In genomic region chr7:26061340-26062239, GRCh38 we compare ENCODE assay signal across 1 cellular context.
TF ChIP-seq lines count a peak whose summit lies in the region.

No MANE protein-coding gene starts in this region.

TF ChIP-seq in HepG2, 621 proteins besides CTCF, POLR2A, EP300 and RAD21 (continued from another document):
- TF ChIP-seq, protein P1, sequence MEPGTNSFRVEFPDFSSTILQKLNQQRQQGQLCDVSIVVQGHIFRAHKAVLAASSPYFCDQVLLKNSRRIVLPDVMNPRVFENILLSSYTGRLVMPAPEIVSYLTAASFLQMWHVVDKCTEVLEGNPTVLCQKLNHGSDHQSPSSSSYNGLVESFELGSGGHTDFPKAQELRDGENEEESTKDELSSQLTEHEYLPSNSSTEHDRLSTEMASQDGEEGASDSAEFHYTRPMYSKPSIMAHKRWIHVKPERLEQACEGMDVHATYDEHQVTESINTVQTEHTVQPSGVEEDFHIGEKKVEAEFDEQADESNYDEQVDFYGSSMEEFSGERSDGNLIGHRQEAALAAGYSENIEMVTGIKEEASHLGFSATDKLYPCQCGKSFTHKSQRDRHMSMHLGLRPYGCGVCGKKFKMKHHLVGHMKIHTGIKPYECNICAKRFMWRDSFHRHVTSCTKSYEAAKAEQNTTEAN (CRISPR knock-in tag; conservative IDR thresholded peaks at IDR 0.05) = no peak
- no peak for TF ChIP-seq CBX1 (IDR thresholded peaks at IDR 0.05; ENCODE audit: low read depth)
- TF ChIP-seq, protein P2, sequence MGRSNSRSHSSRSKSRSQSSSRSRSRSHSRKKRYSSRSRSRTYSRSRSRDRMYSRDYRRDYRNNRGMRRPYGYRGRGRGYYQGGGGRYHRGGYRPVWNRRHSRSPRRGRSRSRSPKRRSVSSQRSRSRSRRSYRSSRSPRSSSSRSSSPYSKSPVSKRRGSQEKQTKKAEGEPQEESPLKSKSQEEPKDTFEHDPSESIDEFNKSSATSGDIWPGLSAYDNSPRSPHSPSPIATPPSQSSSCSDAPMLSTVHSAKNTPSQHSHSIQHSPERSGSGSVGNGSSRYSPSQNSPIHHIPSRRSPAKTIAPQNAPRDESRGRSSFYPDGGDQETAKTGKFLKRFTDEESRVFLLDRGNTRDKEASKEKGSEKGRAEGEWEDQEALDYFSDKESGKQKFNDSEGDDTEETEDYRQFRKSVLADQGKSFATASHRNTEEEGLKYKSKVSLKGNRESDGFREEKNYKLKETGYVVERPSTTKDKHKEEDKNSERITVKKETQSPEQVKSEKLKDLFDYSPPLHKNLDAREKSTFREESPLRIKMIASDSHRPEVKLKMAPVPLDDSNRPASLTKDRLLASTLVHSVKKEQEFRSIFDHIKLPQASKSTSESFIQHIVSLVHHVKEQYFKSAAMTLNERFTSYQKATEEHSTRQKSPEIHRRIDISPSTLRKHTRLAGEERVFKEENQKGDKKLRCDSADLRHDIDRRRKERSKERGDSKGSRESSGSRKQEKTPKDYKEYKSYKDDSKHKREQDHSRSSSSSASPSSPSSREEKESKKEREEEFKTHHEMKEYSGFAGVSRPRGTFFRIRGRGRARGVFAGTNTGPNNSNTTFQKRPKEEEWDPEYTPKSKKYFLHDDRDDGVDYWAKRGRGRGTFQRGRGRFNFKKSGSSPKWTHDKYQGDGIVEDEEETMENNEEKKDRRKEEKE (IDR thresholded peaks at IDR 0.05) = no peak
- TF ChIP-seq TEF (CRISPR knock-in tag; IDR thresholded peaks at IDR 0.05) = no peak
- TF ChIP-seq TEAD3 (CRISPR knock-in tag; optimal IDR thresholded peaks at IDR 0.05; ENCODE audit: borderline replicate concordance) = no peak
- no peak for TF ChIP-seq ZKSCAN1 (IDR thresholded peaks at IDR 0.05; ENCODE audit: low read length)
- no peak for TF ChIP-seq ZNF839 (CRISPR knock-in tag; IDR thresholded peaks at IDR 0.05; ENCODE audit: borderline replicate concordance)
- TF ChIP-seq ZNF782 (CRISPR knock-in tag; IDR thresholded peaks at IDR 0.05; ENCODE audit: borderline replicate concordance) = no peak
- TF ChIP-seq HDAC1 (CRISPR knock-in tag; IDR thresholded peaks at IDR 0.05) = no peak
- TF ChIP-seq SOX6 (IDR thresholded peaks at IDR 0.05) = no peak
- TF ChIP-seq SOX6 (CRISPR knock-in tag; IDR thresholded peaks at IDR 0.05) = no peak
- no peak for TF ChIP-seq SRF (IDR thresholded peaks at IDR 0.05; ENCODE audit: low read depth, low read length)
- no peak for TF ChIP-seq HCFC1 (IDR thresholded peaks at IDR 0.05; ENCODE audit: low read depth, low read length)
- no peak for TF ChIP-seq NCOA1 (CRISPR knock-in tag; IDR thresholded peaks at IDR 0.05)
- TF ChIP-seq, protein P3, sequence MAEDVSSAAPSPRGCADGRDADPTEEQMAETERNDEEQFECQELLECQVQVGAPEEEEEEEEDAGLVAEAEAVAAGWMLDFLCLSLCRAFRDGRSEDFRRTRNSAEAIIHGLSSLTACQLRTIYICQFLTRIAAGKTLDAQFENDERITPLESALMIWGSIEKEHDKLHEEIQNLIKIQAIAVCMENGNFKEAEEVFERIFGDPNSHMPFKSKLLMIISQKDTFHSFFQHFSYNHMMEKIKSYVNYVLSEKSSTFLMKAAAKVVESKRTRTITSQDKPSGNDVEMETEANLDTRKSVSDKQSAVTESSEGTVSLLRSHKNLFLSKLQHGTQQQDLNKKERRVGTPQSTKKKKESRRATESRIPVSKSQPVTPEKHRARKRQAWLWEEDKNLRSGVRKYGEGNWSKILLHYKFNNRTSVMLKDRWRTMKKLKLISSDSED (CRISPR knock-in tag; IDR thresholded peaks at IDR 0.05) = no peak
- no peak for TF ChIP-seq GABPB1 (CRISPR knock-in tag; IDR thresholded peaks at IDR 0.05)
- no peak for TF ChIP-seq ZNF619 (CRISPR knock-in tag; IDR thresholded peaks at IDR 0.05)
- TF ChIP-seq CENPBD1 (CRISPR knock-in tag; IDR thresholded peaks at IDR 0.05; ENCODE audit: borderline replicate concordance, low read depth) = no peak
- 0 out of 4 replicates have a peak, but pooled peaks of 1 of the 2 experiments have one; percentile 31 for TF ChIP-seq HMGXB4 (CRISPR knock-in tag; IDR thresholded peaks at IDR 0.05; ENCODE audit: borderline replicate concordance in 1 of 2, low read depth in 1 of 2)
- no peak for TF ChIP-seq RELA (CRISPR knock-in tag; IDR thresholded peaks at IDR 0.05)
- TF ChIP-seq SMYD3 (CRISPR knock-in tag; IDR thresholded peaks at IDR 0.05) = no peak
- no peak for TF ChIP-seq ZNF816 (CRISPR knock-in tag; IDR thresholded peaks at IDR 0.05; ENCODE audit: borderline replicate concordance)
- TF ChIP-seq, protein P4, sequence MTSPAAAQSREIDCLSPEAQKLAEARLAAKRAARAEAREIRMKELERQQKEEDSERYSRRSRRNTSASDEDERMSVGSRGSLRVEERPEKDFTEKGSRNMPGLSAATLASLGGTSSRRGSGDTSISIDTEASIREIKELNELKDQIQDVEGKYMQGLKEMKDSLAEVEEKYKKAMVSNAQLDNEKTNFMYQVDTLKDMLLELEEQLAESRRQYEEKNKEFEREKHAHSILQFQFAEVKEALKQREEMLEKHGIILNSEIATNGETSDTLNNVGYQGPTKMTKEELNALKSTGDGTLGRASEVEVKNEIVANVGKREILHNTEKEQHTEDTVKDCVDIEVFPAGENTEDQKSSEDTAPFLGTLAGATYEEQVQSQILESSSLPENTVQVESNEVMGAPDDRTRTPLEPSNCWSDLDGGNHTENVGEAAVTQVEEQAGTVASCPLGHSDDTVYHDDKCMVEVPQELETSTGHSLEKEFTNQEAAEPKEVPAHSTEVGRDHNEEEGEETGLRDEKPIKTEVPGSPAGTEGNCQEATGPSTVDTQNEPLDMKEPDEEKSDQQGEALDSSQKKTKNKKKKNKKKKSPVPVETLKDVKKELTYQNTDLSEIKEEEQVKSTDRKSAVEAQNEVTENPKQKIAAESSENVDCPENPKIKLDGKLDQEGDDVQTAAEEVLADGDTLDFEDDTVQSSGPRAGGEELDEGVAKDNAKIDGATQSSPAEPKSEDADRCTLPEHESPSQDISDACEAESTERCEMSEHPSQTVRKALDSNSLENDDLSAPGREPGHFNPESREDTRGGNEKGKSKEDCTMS (CRISPR knock-in tag; conservative IDR thresholded peaks at IDR 0.05) = no peak
- TF ChIP-seq ZNF589 (CRISPR knock-in tag; conservative IDR thresholded peaks at IDR 0.05) = no peak
- TF ChIP-seq, protein P5, sequence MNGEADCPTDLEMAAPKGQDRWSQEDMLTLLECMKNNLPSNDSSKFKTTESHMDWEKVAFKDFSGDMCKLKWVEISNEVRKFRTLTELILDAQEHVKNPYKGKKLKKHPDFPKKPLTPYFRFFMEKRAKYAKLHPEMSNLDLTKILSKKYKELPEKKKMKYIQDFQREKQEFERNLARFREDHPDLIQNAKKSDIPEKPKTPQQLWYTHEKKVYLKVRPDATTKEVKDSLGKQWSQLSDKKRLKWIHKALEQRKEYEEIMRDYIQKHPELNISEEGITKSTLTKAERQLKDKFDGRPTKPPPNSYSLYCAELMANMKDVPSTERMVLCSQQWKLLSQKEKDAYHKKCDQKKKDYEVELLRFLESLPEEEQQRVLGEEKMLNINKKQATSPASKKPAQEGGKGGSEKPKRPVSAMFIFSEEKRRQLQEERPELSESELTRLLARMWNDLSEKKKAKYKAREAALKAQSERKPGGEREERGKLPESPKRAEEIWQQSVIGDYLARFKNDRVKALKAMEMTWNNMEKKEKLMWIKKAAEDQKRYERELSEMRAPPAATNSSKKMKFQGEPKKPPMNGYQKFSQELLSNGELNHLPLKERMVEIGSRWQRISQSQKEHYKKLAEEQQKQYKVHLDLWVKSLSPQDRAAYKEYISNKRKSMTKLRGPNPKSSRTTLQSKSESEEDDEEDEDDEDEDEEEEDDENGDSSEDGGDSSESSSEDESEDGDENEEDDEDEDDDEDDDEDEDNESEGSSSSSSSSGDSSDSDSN (CRISPR knock-in tag; IDR thresholded peaks at IDR 0.05) = no peak
- no peak for TF ChIP-seq NPAS2 (CRISPR knock-in tag; IDR thresholded peaks at IDR 0.05; ENCODE audit: borderline replicate concordance)
- no peak for TF ChIP-seq TP53 (CRISPR knock-in tag; conservative IDR thresholded peaks at IDR 0.05)
- no peak for TF ChIP-seq KDM6A (CRISPR knock-in tag; IDR thresholded peaks at IDR 0.05; ENCODE audit: low read depth)
- no peak for TF ChIP-seq ZNF790 (CRISPR knock-in tag; IDR thresholded peaks at IDR 0.05; ENCODE audit: borderline replicate concordance)
- TF ChIP-seq SALL1 (CRISPR knock-in tag; IDR thresholded peaks at IDR 0.05) = peak; percentile 18; the same call in 1 of the 2 replicates
- TF ChIP-seq THAP11 (CRISPR knock-in tag; IDR thresholded peaks at IDR 0.05) = peak; percentile 53
- TF ChIP-seq SP1 (IDR thresholded peaks at IDR 0.05) = no peak
- no peak for TF ChIP-seq SP1 (CRISPR knock-in tag; IDR thresholded peaks at IDR 0.05)
- no peak for TF ChIP-seq ZNF577 (CRISPR knock-in tag; IDR thresholded peaks at IDR 0.05; ENCODE audit: borderline replicate concordance, low read depth)
- TF ChIP-seq SRSF1 (optimal IDR thresholded peaks at IDR 0.05; ENCODE audit: low read depth, low read length) = no peak
- TF ChIP-seq ZFP37 (CRISPR knock-in tag; IDR thresholded peaks at IDR 0.05; ENCODE audit: borderline replicate concordance) = no peak
- peak; percentile 82 for TF ChIP-seq STAG1 (CRISPR knock-in tag; IDR thresholded peaks at IDR 0.05)
- TF ChIP-seq, protein P6, sequence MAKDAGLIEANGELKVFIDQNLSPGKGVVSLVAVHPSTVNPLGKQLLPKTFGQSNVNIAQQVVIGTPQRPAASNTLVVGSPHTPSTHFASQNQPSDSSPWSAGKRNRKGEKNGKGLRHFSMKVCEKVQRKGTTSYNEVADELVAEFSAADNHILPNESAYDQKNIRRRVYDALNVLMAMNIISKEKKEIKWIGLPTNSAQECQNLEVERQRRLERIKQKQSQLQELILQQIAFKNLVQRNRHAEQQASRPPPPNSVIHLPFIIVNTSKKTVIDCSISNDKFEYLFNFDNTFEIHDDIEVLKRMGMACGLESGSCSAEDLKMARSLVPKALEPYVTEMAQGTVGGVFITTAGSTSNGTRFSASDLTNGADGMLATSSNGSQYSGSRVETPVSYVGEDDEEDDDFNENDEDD (CRISPR knock-in tag; IDR thresholded peaks at IDR 0.05; ENCODE audit: borderline replicate concordance) = no peak
- TF ChIP-seq, protein P7, sequence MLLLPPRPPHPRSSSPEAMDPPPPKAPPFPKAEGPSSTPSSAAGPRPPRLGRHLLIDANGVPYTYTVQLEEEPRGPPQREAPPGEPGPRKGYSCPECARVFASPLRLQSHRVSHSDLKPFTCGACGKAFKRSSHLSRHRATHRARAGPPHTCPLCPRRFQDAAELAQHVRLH (CRISPR knock-in tag; IDR thresholded peaks at IDR 0.05; ENCODE audit: borderline replicate concordance, low read depth) = no peak
